8 cellular contexts compared by ENCODE assay signal in genomic region chr19:29942404-29943261, GRCh38. TPM values are rescaled to one million over a fixed set of nuclear protein-coding genes. Genes with fewer than 3 reads are reported as not detected.
DNase-seq lines count a peak whose midpoint lies in the region; ATAC-seq and TF ChIP-seq lines count a peak whose summit lies in the region.

No MANE protein-coding gene starts in this region.

- peaks cover 34% of the 10 kb centered on the region for H3K4me1 Mint-ChIP-seq in chondrocyte (ENCODE audit: low read depth)

- peak; percentile 63 for ATAC-seq in HG02943 (IDR thresholded peaks at IDR 0.05; ENCODE audit: low read depth, unreplicated experiment)

- peak overlapping the region; percentile 91 for H3K4me3 Mint-ChIP-seq in chondrocyte (ENCODE audit: unreplicated experiment)

- intact Hi-C loops in lower leg skin (cut with DNase I; ENCODE audit: low total_unique reads) = no loop called here

- DNase-seq in NCI-H1436 (lab: John Stamatoyannopoulos, UW) (peak; percentile 38), NCI-H1436 treated with DMSO at 0.1 percent for 48 hours (lab: John Stamatoyannopoulos, UW) (no peak), NCI-H2227 (lab: John Stamatoyannopoulos, UW; ENCODE audit: unreplicated experiment) (peak; percentile 92), chondrocyte (ENCODE audit: low spot score) (no peak), lower leg skin (ENCODE audit: low spot score in 2 of 2) (peak in 1 of 2 donors; percentile 89)
- peak; percentile 50 to 58 for DNase-seq in activated CD4-positive, alpha-beta T cell treated with anti-CD3 and anti-CD28 coated beads for 24 hours (ENCODE audit: low read depth in 2 of 2)
- DNase-seq in stimulated activated CD4-positive, alpha-beta T cell treated with anti-CD3 and anti-CD28 coated beads, TNF-alpha, amount 100 ng/mL, for 1 hour (ENCODE audit: low read depth in 3 of 3, low spot score in 1 of 3) = peak; percentile 19 to 57 (median 41)

- WGBS in lower leg skin, 2 donors = 0 to 3% methylated on average over 22 to 53 of the region's 79 CpGs

- no peaks in the 10 kb centered on the region for H3K36me3 Mint-ChIP-seq in chondrocyte (ENCODE audit: low read depth)

- H3K27me3 Mint-ChIP-seq in chondrocyte (ENCODE audit: low read depth) = no peaks in the 10 kb centered on the region

- TF ChIP-seq CTCF in chondrocyte (IDR thresholded peaks at IDR 0.05) = no peak
- TF ChIP-seq CTCF in lower leg skin (IDR thresholded peaks at IDR 0.05) = no peak

- H3K27ac Mint-ChIP-seq in chondrocyte (ENCODE audit: unreplicated experiment) = peak overlapping the region; percentile 78

- H3K4me3 ChIP-seq in lower leg skin (ENCODE audit: low read depth, poor library complexity, severe bottlenecking) = peak overlapping the region; percentile 85

- no peak for TF ChIP-seq POLR2A in lower leg skin (IDR thresholded peaks at IDR 0.05)

- no peaks in the 10 kb centered on the region for H3K9me3 Mint-ChIP-seq in chondrocyte (ENCODE audit: low read depth)

RNA-seq across cellular contexts. Expression of gene URI1, which starts 0.6 kb away (rescaled TPM):
- 42.0 to 50.4 TPM (median 49.4 TPM) in 3 replicates for total RNA-seq in chondrocyte
- 10 to 100 TPM; 36.6 to 66.0 (median 53.9) TPM for total RNA-seq in lower leg skin

Comparison
In these comparisons a context has a peak if more than half of its experiments do, and no peak if none do; other contexts are left out.
1. DNase-seq: peak in NCI-H1436 (single experiment), NCI-H2227 (single experiment), activated CD4-positive, alpha-beta T cell treated with anti-CD3 and anti-CD28 coated beads for 24 hours (2 of 2) and stimulated activated CD4-positive, alpha-beta T cell treated with anti-CD3 and anti-CD28 coated beads, TNF-alpha, amount 100 ng/mL, for 1 hour (3 of 3); none in NCI-H1436 treated with DMSO at 0.1 percent for 48 hours (single experiment) and chondrocyte (single experiment).